Comparison of ENCODE assay signal across 17 cellular contexts in genomic region chrX:132030264-132030663, GRCh38.
"Had no signal": no experiment of that assay in that cellular context is flagged by ENCODE, and none has a peak within 500 bp of the region (broad histone marks: within the 10 kb centered on the region; RNA-seq: fewer than 3 reads in every experiment).

No MANE protein-coding gene starts in this region.

- H2AFZ ChIP-seq: hepatocyte had no signal

- H3K4me2 ChIP-seq: hepatocyte had no signal

- H3K9me3 ChIP-seq: adrenal gland, lower lobe of right lung, ovary had no signal

- ATAC-seq: lower lobe of right lung had no signal

- H3K27me3 ChIP-seq: hepatocyte had no signal

- H3K4me3 ChIP-seq: adrenal gland, hepatocyte, lower lobe of right lung, ovary had no signal

- H3K4me1 ChIP-seq: adrenal gland, lower lobe of right lung had no signal

- H3K27me3 Mint-ChIP-seq: type B pancreatic cell had no signal

- H3K9me3 Mint-ChIP-seq: nephron, type B pancreatic cell had no signal

- H3K27ac Mint-ChIP-seq: type B pancreatic cell had no signal

- H3K36me3 ChIP-seq: adrenal gland, lower lobe of right lung, ovary, WERI-Rb-1 had no signal

- H3K27ac ChIP-seq: adrenal gland, hepatocyte, lower lobe of right lung, ovary, WERI-Rb-1 had no signal

- DNase-seq: activated CD4-positive, alpha-beta T cell treated with anti-CD3 and anti-CD28 coated beads for 48 hours; activated CD8-positive, alpha-beta memory T cell treated with anti-CD3 and anti-CD28 coated beads for 24 hours; activated effector memory CD4-positive, alpha-beta T cell treated with anti-CD3 and anti-CD28 coated beads, Interleukin-2, amount 50 U/mL, for 16 hours; adrenal gland; central memory CD4-positive, alpha-beta T cell; dermis blood vessel endothelial cell; kidney glomerular epithelial cell; lower lobe of right lung; ovary; SIG-M5; stimulated activated CD4-positive, alpha-beta T cell treated with anti-CD3 and anti-CD28 coated beads, Interleukin-2, amount 100 ng/mL, for 48 hours; stimulated activated naive CD4-positive, alpha-beta T cell treated with Interleukin-2 at 50 U/mL for 16 hours; T1000; WERI-Rb-1 had no signal
